11 cellular contexts compared by ENCODE assay signal in genomic region chr1:20494609-20495311, GRCh38. TPM values are rescaled to one million over a fixed set of nuclear protein-coding genes. Genes with fewer than 3 reads are reported as not detected.
DNase-seq lines count a peak whose midpoint lies in the region; ATAC-seq and TF ChIP-seq lines count a peak whose summit lies in the region.
"Had no signal": no experiment of that assay in that cellular context is flagged by ENCODE, and none has a peak within 500 bp of the region (broad histone marks: within the 10 kb centered on the region; RNA-seq: fewer than 3 reads in every experiment).

No MANE protein-coding gene starts in this region.

- peaks cover 11% of the 10 kb centered on the region for H3K4me1 Mint-ChIP-seq in activated CD8-positive, alpha-beta memory T cell treated with anti-CD3 and anti-CD28 coated beads, Interleukin-2, amount 10 ng/mL, durations not matched to agents 7 days and 5 days

- no peak for ATAC-seq in activated CD8-positive, alpha-beta memory T cell treated with anti-CD3 and anti-CD28 coated beads, Interleukin-2, amount 10 ng/mL, durations not matched to agents 7 days and 5 days
- ATAC-seq in HG02938 (IDR thresholded peaks at IDR 0.05; ENCODE audit: unreplicated experiment) = no peak
- ATAC-seq in gastroesophageal sphincter = no peak
- ATAC-seq: stimulated activated naive CD8-positive, alpha-beta T cell treated with anti-CD3 and anti-CD28 coated beads, Interleukin-15, Interleukin-2, amounts not matched to agents 100 U/mL and 50 U/mL, for 24 hours had no signal

- 38 to 45% methylated on average over 5 of the region's 5 CpGs for WGBS in esophagus, 2 donors
- 44 to 53% methylated on average over 5 of the region's 5 CpGs for WGBS in gastroesophageal sphincter (ENCODE audit: low coverage in 1 of 2), 2 donors
- 48 to 56% (median 53%) methylated on average over 5 of the region's 5 CpGs for WGBS in ovary, 3 donors

- intact Hi-C loops in ovary (cut with DNase I) = loop anchor here (5.0 to 10.0 kb wide), 7 partner anchors 120 to 580 kb away; partner anchors contain the start of gene PLA2G2E (in 1 of the 4)

- peak overlapping the region; percentile 77 to 92 for H3K27ac ChIP-seq in esophagus (ENCODE audit: low read depth in 2 of 2, low read length in 1 of 2)
- H3K27ac ChIP-seq in gastroesophageal sphincter = no peak overlapping the region
- H3K27ac ChIP-seq in ovary = no peak overlapping the region

- H3K36me3 Mint-ChIP-seq in activated CD8-positive, alpha-beta memory T cell treated with anti-CD3 and anti-CD28 coated beads, Interleukin-2, amount 10 ng/mL, durations not matched to agents 7 days and 5 days = peaks cover 6% of the 10 kb centered on the region

- TF ChIP-seq POLR2A in gastroesophageal sphincter (IDR thresholded peaks at IDR 0.05) (no peak), ovary (IDR thresholded peaks at IDR 0.05) (no peak)

- H3K27me3 ChIP-seq in esophagus (ENCODE audit: control insufficient read depth in 1 of 2, insufficient read depth in 2 of 2, low read length in 2 of 2) = no peaks in the 10 kb centered on the region
- H3K27me3 ChIP-seq in gastroesophageal sphincter = no peaks in the 10 kb centered on the region
- H3K27me3 ChIP-seq in ovary = no peaks in the 10 kb centered on the region

- H3K36me3 ChIP-seq in esophagus (ENCODE audit: control insufficient read depth in 2 of 2, insufficient read depth in 2 of 2, low read length in 1 of 2) (peaks cover 8 to 13% of the 10 kb centered on the region in 2 donors), gastroesophageal sphincter (peaks cover 0 to 34% of the 10 kb centered on the region in 2 donors), ovary (no peaks in the 10 kb centered on the region)

- H3K9me3 Mint-ChIP-seq in activated CD8-positive, alpha-beta memory T cell treated with anti-CD3 and anti-CD28 coated beads, Interleukin-2, amount 10 ng/mL, durations not matched to agents 7 days and 5 days (ENCODE audit: low read depth) = no peaks in the 10 kb centered on the region

- CTCF ChIA-PET in activated CD8-positive, alpha-beta memory T cell treated with anti-CD3 and anti-CD28 coated beads, Interleukin-2, amount 10 ng/mL, durations not matched to agents 7 days and 5 days (lab: Charles Lee) = interaction anchor here (0.6 to 4.9 kb wide), 20 partner anchors 8 to 577 kb away, joined by 3 to 43 read pairs (median 6); partner anchors contain the start of genes CAMK2N1, MUL1 and PINK1

- H3K27me3 Mint-ChIP-seq in activated CD8-positive, alpha-beta memory T cell treated with anti-CD3 and anti-CD28 coated beads, Interleukin-2, amount 10 ng/mL, durations not matched to agents 7 days and 5 days = peaks cover 13% of the 10 kb centered on the region

- no peaks in the 10 kb centered on the region for H3K9me3 ChIP-seq in esophagus (ENCODE audit: control insufficient read depth in 2 of 2, insufficient read depth in 1 of 2, low read depth in 1 of 2, low read length in 1 of 2)
- H3K9me3 ChIP-seq in gastroesophageal sphincter = no peaks in the 10 kb centered on the region
- no peaks in the 10 kb centered on the region for H3K9me3 ChIP-seq in ovary

- DNase-seq in GM04503 (ENCODE audit: low read depth) = peak; percentile 83
- DNase-seq in RKO (ENCODE audit: low spot score) = peak; percentile 89
- peak; percentile 54 for DNase-seq in pulmonary artery endothelial cell (ENCODE audit: low read depth, low spot score)
- DNase-seq in activated CD8-positive, alpha-beta memory T cell treated with anti-CD3 and anti-CD28 coated beads, Interleukin-2, amount 10 ng/mL, durations not matched to agents 7 days and 5 days = no peak
- no peak for DNase-seq in ovary
- DNase-seq: activated CD8-positive, alpha-beta memory T cell treated with anti-CD3 and anti-CD28 coated beads for 24 hours; left cardiac atrium; stimulated activated naive CD8-positive, alpha-beta T cell treated with anti-CD3 and anti-CD28 coated beads, Interleukin-15, Interleukin-2, amounts not matched to agents 100 U/mL and 50 U/mL, for 24 hours had no signal

- H3K4me3 ChIP-seq in esophagus (ENCODE audit: low read depth in 1 of 2, low read length in 2 of 2) = no peak overlapping the region
- no peak overlapping the region for H3K4me3 ChIP-seq in gastroesophageal sphincter
- H3K4me3 ChIP-seq in ovary = no peak overlapping the region

- no peak overlapping the region for H3K4me3 Mint-ChIP-seq in activated CD8-positive, alpha-beta memory T cell treated with anti-CD3 and anti-CD28 coated beads, Interleukin-2, amount 10 ng/mL, durations not matched to agents 7 days and 5 days

- TF ChIP-seq CTCF in gastroesophageal sphincter (IDR thresholded peaks at IDR 0.05) (no peak), ovary (IDR thresholded peaks at IDR 0.05) (no peak)

- no peak overlapping the region for H3K27ac Mint-ChIP-seq in activated CD8-positive, alpha-beta memory T cell treated with anti-CD3 and anti-CD28 coated beads, Interleukin-2, amount 10 ng/mL, durations not matched to agents 7 days and 5 days

- H3K4me1 ChIP-seq in esophagus (ENCODE audit: control insufficient read depth in 2 of 2, insufficient read depth in 2 of 2, low read length in 1 of 2) (peaks cover 3 to 14% of the 10 kb centered on the region in 2 donors), gastroesophageal sphincter (peaks cover 0 to 24% (median 8%) of the 10 kb centered on the region in 3 donors), ovary (ENCODE audit: insufficient read depth) (no peaks in the 10 kb centered on the region)

- TF ChIP-seq EP300 in gastroesophageal sphincter (IDR thresholded peaks at IDR 0.05) (no peak), ovary (IDR thresholded peaks at IDR 0.05) (no peak)

RNA-seq across cellular contexts. Expression of gene CAMK2N1, which starts 8.8 kb away (rescaled TPM):
- 10 to 100 TPM; 11.2 to 44.7 TPM for polyA plus RNA-seq in esophagus
- total RNA-seq in pulmonary artery endothelial cell = 10.3 and 10.9 TPM in 2 replicates
- under 1 TPM; 0.47 to 0.82 TPM for total RNA-seq in activated CD8-positive, alpha-beta memory T cell treated with anti-CD3 and anti-CD28 coated beads, Interleukin-2, amount 10 ng/mL, durations not matched to agents 7 days and 5 days
- total RNA-seq in gastroesophageal sphincter = 10 to 100 TPM; 18.2 to 29.6 (median 26.2) TPM
- 10 to 100 TPM; 11.3 to 95.9 (median 35.2) TPM for total RNA-seq in ovary
- polyA plus RNA-seq in ovary = 10 to 100 TPM; 20.8 to 42.6 TPM

RNA-seq across cellular contexts. Expression of gene MUL1, which starts 13.2 kb away (rescaled TPM):
- 10 to 100 TPM in 1 of 2 donors, 1 to 10 TPM in 1; 6.5 to 16.3 TPM for polyA plus RNA-seq in esophagus
- total RNA-seq in pulmonary artery endothelial cell = 32.9 and 36.0 TPM in 2 replicates
- total RNA-seq in activated CD8-positive, alpha-beta memory T cell treated with anti-CD3 and anti-CD28 coated beads, Interleukin-2, amount 10 ng/mL, durations not matched to agents 7 days and 5 days = 10 to 100 TPM; 14.9 to 19.5 TPM
- 10 to 100 TPM; 26.5 to 52.0 (median 43.8) TPM for total RNA-seq in gastroesophageal sphincter
- 10 to 100 TPM; 19.9 to 31.6 (median 24.6) TPM for total RNA-seq in ovary
- polyA plus RNA-seq in ovary = 10 to 100 TPM; 16.7 to 20.1 TPM

RNA-seq across cellular contexts. Expression of gene FAM43B, which starts 57.6 kb away (rescaled TPM):
- under 1 TPM; 0.04 to 0.12 TPM for polyA plus RNA-seq in esophagus
- total RNA-seq in pulmonary artery endothelial cell = not detected in 2 replicates
- total RNA-seq in activated CD8-positive, alpha-beta memory T cell treated with anti-CD3 and anti-CD28 coated beads, Interleukin-2, amount 10 ng/mL, durations not matched to agents 7 days and 5 days = not detected
- total RNA-seq in gastroesophageal sphincter = 1 to 10 TPM in 2 of 4 donors, under 1 TPM in 2; 0.62 to 1.3 (median 1.1) TPM
- 1 to 10 TPM in 1 of 7 donors, under 1 TPM in 3, not detected in 3; 0.35 to 1.1 (median 0.69) TPM for total RNA-seq in ovary
- under 1 TPM; 0.04 to 0.22 TPM for polyA plus RNA-seq in ovary

Comparison
In these comparisons a context has a peak if more than half of its experiments do, and no peak if none do; other contexts are left out.
1. DNase-seq: peak in GM04503 (single experiment), RKO (single experiment) and pulmonary artery endothelial cell (single experiment); none in activated CD8-positive, alpha-beta memory T cell treated with anti-CD3 and anti-CD28 coated beads, Interleukin-2, amount 10 ng/mL, durations not matched to agents 7 days and 5 days (single experiment) and ovary (0 of 5).
2. H3K27ac ChIP-seq: peak in esophagus (2 of 2); none in gastroesophageal sphincter (0 of 4) and ovary (0 of 2).